ENCODE assay signal across 9 cellular contexts in the genomic region with DNA sequence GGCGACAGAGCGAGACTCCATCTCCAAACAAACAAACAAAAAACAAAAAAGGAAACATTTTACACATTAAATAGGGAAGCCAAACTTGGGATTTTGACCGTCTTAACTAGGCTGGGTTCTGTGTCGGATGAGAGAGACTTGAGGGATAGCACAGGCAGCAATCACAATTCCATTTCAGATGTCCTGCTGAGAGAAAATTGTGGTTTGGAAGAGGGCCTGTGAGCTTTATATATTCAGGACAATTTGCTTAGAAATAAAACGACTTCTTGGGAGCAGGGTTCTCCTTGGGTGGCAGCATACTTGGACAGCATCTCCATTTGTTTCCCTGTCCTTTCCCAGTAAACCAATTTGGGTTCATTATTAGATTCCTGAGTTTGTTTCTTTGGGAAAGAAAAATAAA.
DNase-seq lines count a peak whose midpoint lies in the region; ATAC-seq and TF ChIP-seq lines count a peak whose summit lies in the region.
"Had no signal": no experiment of that assay in that cellular context is flagged by ENCODE, and none has a peak within 500 bp of the region (broad histone marks: within the 10 kb centered on the region; RNA-seq: fewer than 3 reads in every experiment).

No MANE protein-coding gene starts in this region.

- CTCF ChIA-PET in Calu3 (lab: Charles Lee), result interaction anchor here (1.0 to 2.9 kb wide), 8 partner anchors 234 to 542 kb away, joined by 4 to 24 read pairs (median 6); no protein-coding TSS in a partner anchor

- H3K4me3 ChIP-seq in spleen, result no peak overlapping the region
- no peak overlapping the region for H3K4me3 ChIP-seq in MM.1S (ENCODE audit: low read length)

- H3K79me2 ChIP-seq in MM.1S (ENCODE audit: low read length), result no peaks in the 10 kb centered on the region

- H3K36me3 ChIP-seq in spleen (no peaks in the 10 kb centered on the region), MM.1S (replicated peaks; ENCODE audit: insufficient read depth, low read length) (no peaks in the 10 kb centered on the region)

- no peak for ATAC-seq in activated T-helper 17 cell treated with anti-CD3 and anti-CD28 coated beads, Interleukin-2, amount 50 U/mL, for 72 hours (replicated peaks)

- TF ChIP-seq POLR2A in spleen (IDR thresholded peaks at IDR 0.05), result no peak

- H3F3A ChIP-seq in MM.1S (ENCODE audit: insufficient read depth, low read length), result no peaks in the 10 kb centered on the region

- H3K27me3 ChIP-seq in spleen (replicated peaks in 1 of 7) (peaks cover 0 to 16% (median 0%) of the 10 kb centered on the region in 7 donors), MM.1S (replicated peaks; ENCODE audit: insufficient read depth, low read length) (no peaks in the 10 kb centered on the region)

- no peak overlapping the region for H2AFZ ChIP-seq in MM.1S (ENCODE audit: low read length)

- H3K27me3 Mint-ChIP-seq in Calu3 (ENCODE audit: unreplicated experiment), result no peaks in the 10 kb centered on the region
- H3K27me3 Mint-ChIP-seq in activated T-helper 17 cell treated with anti-CD3 and anti-CD28 coated beads, Interleukin-2, amount 50 U/mL, for 72 hours, result no peaks in the 10 kb centered on the region
- H3K27me3 Mint-ChIP-seq in glutamatergic neuron (ENCODE audit: unreplicated experiment), result no peaks in the 10 kb centered on the region
- H3K27me3 Mint-ChIP-seq in endothelial cell (ENCODE audit: unreplicated experiment), result no peaks in the 10 kb centered on the region

- peaks cover 30% of the 10 kb centered on the region for H3K36me3 Mint-ChIP-seq in Calu3 (ENCODE audit: insufficient read depth, unreplicated experiment)
- no peaks in the 10 kb centered on the region for H3K36me3 Mint-ChIP-seq in activated T-helper 17 cell treated with anti-CD3 and anti-CD28 coated beads, Interleukin-2, amount 50 U/mL, for 72 hours (ENCODE audit: low read depth)
- no peaks in the 10 kb centered on the region for H3K36me3 Mint-ChIP-seq in glutamatergic neuron (ENCODE audit: unreplicated experiment)
- no peaks in the 10 kb centered on the region for H3K36me3 Mint-ChIP-seq in endothelial cell (ENCODE audit: low read depth, unreplicated experiment)
- H3K36me3 Mint-ChIP-seq: CD8-positive, alpha-beta memory T cell had no signal

- H3K4me3 Mint-ChIP-seq in Calu3 (ENCODE audit: low read depth, unreplicated experiment) (peak overlapping the region; percentile 11), glutamatergic neuron (ENCODE audit: unreplicated experiment) (no peak overlapping the region), endothelial cell (ENCODE audit: unreplicated experiment) (no peak overlapping the region)
- H3K4me3 Mint-ChIP-seq in activated T-helper 17 cell treated with anti-CD3 and anti-CD28 coated beads, Interleukin-2, amount 50 U/mL, for 72 hours, result no peak overlapping the region

- DNase-seq in Calu3 (no peak), glutamatergic neuron (no peak), spleen (no peak), KBM-7 (no peak), endothelial cell (ENCODE audit: low spot score) (no peak), MM.1S (no peak), NCI-H2196 treated with DMSO at 0.1 percent for 48 hours (lab: John Stamatoyannopoulos, UW; ENCODE audit: unreplicated experiment) (no peak)

- H3K9me2 ChIP-seq in MM.1S (replicated peaks; ENCODE audit: insufficient read depth, low read length), result no peaks in the 10 kb centered on the region

- H3K4me1 ChIP-seq in spleen (peaks cover 0 to 45% (median 19%) of the 10 kb centered on the region in 6 donors), MM.1S (ENCODE audit: low read length) (0 out of 2 replicates have a peak, but pooled peaks cover 5% of the 10 kb centered on the region)

- H3K4me2 ChIP-seq in MM.1S (ENCODE audit: low read depth, low read length), result no peak overlapping the region

- H3K27ac Mint-ChIP-seq in Calu3 (ENCODE audit: unreplicated experiment) (peak overlapping the region; percentile 93), glutamatergic neuron (ENCODE audit: unreplicated experiment) (peak overlapping the region; percentile 28), endothelial cell (ENCODE audit: unreplicated experiment) (no peak overlapping the region)
- peak overlapping the region; percentile 36 for H3K27ac Mint-ChIP-seq in activated T-helper 17 cell treated with anti-CD3 and anti-CD28 coated beads, Interleukin-2, amount 50 U/mL, for 72 hours

- H3K9me3 ChIP-seq in spleen (no peaks in the 10 kb centered on the region), MM.1S (replicated peaks; ENCODE audit: insufficient read depth, low read length) (no peaks in the 10 kb centered on the region)

- peaks cover 49% of the 10 kb centered on the region for H3K4me1 Mint-ChIP-seq in Calu3 (ENCODE audit: low read depth, unreplicated experiment)
- peaks cover 4% of the 10 kb centered on the region for H3K4me1 Mint-ChIP-seq in activated T-helper 17 cell treated with anti-CD3 and anti-CD28 coated beads, Interleukin-2, amount 50 U/mL, for 72 hours
- H3K4me1 Mint-ChIP-seq in glutamatergic neuron (ENCODE audit: low read depth, unreplicated experiment), result peaks cover 6% of the 10 kb centered on the region
- peaks cover 5% of the 10 kb centered on the region for H3K4me1 Mint-ChIP-seq in endothelial cell (ENCODE audit: unreplicated experiment)

- H3K9me3 Mint-ChIP-seq in Calu3 (ENCODE audit: low read depth, unreplicated experiment) (no peaks in the 10 kb centered on the region), glutamatergic neuron (ENCODE audit: unreplicated experiment) (no peaks in the 10 kb centered on the region), endothelial cell (ENCODE audit: unreplicated experiment) (no peaks in the 10 kb centered on the region)
- H3K9me3 Mint-ChIP-seq in activated T-helper 17 cell treated with anti-CD3 and anti-CD28 coated beads, Interleukin-2, amount 50 U/mL, for 72 hours, result no peaks in the 10 kb centered on the region
- H3K9me3 Mint-ChIP-seq: CD8-positive, alpha-beta memory T cell had no signal

- intact Hi-C loops in Calu3 (cut with micrococcal nuclease; ENCODE audit: unreplicated experiment) (loop anchor here (1.0 to 10.0 kb wide), 8 partner anchors 90 to 541 kb away; no protein-coding TSS in a partner anchor), spleen (cut with DNase I; ENCODE audit: low total_unique reads) (no loop called here)

- in situ Hi-C loops in KBM-7 (cut with MboI; ENCODE audit: low pct_unique_long_range_greater_than_20kb, low sequenced_read_pairs), result loop anchor here (25.0 kb wide), 2 partner anchors 401 to 526 kb away; no protein-coding TSS in a partner anchor

- no peaks in the 10 kb centered on the region for H4K20me1 ChIP-seq in MM.1S (ENCODE audit: insufficient read depth, low read length)

- no peak overlapping the region for H3K9ac ChIP-seq in MM.1S (ENCODE audit: low read length)

- no TSS peak for BruUV-seq in Calu3 (replicated peaks; lab: Mats Ljungman, UMichigan)

- TF ChIP-seq CTCF in Calu3 (IDR thresholded peaks at IDR 0.05; ENCODE audit: unreplicated experiment), result no peak
- TF ChIP-seq CTCF in glutamatergic neuron (IDR thresholded peaks at IDR 0.05; ENCODE audit: partially characterized antibody, unreplicated experiment), result no peak
- no peak for TF ChIP-seq CTCF in spleen (IDR thresholded peaks at IDR 0.05 in 8 of 11, conservative IDR thresholded peaks at IDR 0.05 in 3 of 11)
- no peak for TF ChIP-seq CTCF in endothelial cell (IDR thresholded peaks at IDR 0.05; ENCODE audit: unreplicated experiment)
- no peak for TF ChIP-seq CTCF in MM.1S (IDR thresholded peaks at IDR 0.05; ENCODE audit: low read length)

- H3K27ac ChIP-seq in spleen, result peak overlapping the region in 6 of 8 donors; percentile 71 to 83 (median 80)
- no peak overlapping the region for H3K27ac ChIP-seq in MM.1S (ENCODE audit: low read length)

- WGBS in spleen, 5 donors, result 72 to 82% (median 76%) methylated on average over 5 of the region's 5 CpGs
